ENCODE assay signal across 1 cellular context in genomic region chr3:13407926-13408325, GRCh38.
TF ChIP-seq lines count a peak whose summit lies in the region.

No MANE protein-coding gene starts in this region.

TF ChIP-seq in GM12878, 131 proteins besides CTCF, POLR2A, EP300 and RAD21:
- TF ChIP-seq MTA2 (IDR thresholded peaks at IDR 0.05; ENCODE audit: low read depth) (no peak), ZBTB4 (CRISPR knock-in tag; IDR thresholded peaks at IDR 0.05) (no peak), RAD51 (IDR thresholded peaks at IDR 0.05) (no peak), BMI1 (IDR thresholded peaks at IDR 0.05; ENCODE audit: borderline replicate concordance) (no peak), STAT1 (conservative IDR thresholded peaks at IDR 0.05) (no peak), TCF7 (IDR thresholded peaks at IDR 0.05; ENCODE audit: borderline replicate concordance) (no peak), TARDBP (IDR thresholded peaks at IDR 0.05; ENCODE audit: borderline replicate concordance) (no peak), TBL1XR1 (IDR thresholded peaks at IDR 0.05; ENCODE audit: low read depth, low read length) (no peak)
- TF ChIP-seq, protein P1, sequence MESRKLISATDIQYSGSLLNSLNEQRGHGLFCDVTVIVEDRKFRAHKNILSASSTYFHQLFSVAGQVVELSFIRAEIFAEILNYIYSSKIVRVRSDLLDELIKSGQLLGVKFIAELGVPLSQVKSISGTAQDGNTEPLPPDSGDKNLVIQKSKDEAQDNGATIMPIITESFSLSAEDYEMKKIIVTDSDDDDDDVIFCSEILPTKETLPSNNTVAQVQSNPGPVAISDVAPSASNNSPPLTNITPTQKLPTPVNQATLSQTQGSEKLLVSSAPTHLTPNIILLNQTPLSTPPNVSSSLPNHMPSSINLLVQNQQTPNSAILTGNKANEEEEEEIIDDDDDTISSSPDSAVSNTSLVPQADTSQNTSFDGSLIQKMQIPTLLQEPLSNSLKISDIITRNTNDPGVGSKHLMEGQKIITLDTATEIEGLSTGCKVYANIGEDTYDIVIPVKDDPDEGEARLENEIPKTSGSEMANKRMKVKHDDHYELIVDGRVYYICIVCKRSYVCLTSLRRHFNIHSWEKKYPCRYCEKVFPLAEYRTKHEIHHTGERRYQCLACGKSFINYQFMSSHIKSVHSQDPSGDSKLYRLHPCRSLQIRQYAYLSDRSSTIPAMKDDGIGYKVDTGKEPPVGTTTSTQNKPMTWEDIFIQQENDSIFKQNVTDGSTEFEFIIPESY (IDR thresholded peaks at IDR 0.05), result no peak
- TF ChIP-seq, protein P2, sequence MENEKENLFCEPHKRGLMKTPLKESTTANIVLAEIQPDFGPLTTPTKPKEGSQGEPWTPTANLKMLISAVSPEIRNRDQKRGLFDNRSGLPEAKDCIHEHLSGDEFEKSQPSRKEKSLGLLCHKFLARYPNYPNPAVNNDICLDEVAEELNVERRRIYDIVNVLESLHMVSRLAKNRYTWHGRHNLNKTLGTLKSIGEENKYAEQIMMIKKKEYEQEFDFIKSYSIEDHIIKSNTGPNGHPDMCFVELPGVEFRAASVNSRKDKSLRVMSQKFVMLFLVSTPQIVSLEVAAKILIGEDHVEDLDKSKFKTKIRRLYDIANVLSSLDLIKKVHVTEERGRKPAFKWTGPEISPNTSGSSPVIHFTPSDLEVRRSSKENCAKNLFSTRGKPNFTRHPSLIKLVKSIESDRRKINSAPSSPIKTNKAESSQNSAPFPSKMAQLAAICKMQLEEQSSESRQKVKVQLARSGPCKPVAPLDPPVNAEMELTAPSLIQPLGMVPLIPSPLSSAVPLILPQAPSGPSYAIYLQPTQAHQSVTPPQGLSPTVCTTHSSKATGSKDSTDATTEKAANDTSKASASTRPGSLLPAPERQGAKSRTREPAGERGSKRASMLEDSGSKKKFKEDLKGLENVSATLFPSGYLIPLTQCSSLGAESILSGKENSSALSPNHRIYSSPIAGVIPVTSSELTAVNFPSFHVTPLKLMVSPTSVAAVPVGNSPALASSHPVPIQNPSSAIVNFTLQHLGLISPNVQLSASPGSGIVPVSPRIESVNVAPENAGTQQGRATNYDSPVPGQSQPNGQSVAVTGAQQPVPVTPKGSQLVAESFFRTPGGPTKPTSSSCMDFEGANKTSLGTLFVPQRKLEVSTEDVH (IDR thresholded peaks at IDR 0.05; ENCODE audit: low read depth, partially characterized antibody), result no peak
